In the genomic region with DNA sequence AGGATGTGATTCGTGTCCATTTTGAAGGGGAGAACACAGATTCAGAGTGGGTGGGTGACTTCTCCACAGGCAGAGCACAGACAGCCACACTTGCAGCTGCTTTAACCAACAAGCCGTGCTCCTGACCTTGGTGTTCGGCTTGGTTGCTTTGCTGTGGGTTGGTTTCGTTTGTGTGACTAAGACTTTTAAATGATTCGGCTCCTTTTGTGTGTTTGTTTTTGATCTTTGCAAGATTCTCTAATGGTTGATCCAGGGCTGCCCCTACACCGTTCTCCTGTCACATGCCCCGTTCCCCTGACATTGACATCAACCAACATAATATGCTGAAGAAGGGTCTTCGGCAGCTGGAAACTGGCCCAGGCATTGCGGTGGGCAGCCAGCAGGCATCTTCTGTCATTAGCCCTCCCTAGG, we compare ENCODE assay signal across 10 cellular contexts.
A peak's percentile ranks its signal among the peaks of the same experiment; 100 is the strongest.
DNase-seq lines count a peak whose midpoint lies in the region; ATAC-seq and TF ChIP-seq lines count a peak whose summit lies in the region.
"Had no signal": no experiment of that assay in that cellular context is flagged by ENCODE, and none has a peak within 500 bp of the region (broad histone marks: within the 10 kb centered on the region; RNA-seq: fewer than 3 reads in every experiment).

No MANE protein-coding gene starts in this region.

- in situ Hi-C loops in transverse colon (cut with MboI; ENCODE audit: low pct_ligation_motif_present in 1 of 4, low pct_unique_long_range_greater_than_20kb in 1 of 4, low sequenced_read_pairs in 3 of 4): no loop called here

- POLR2A ChIA-PET in CD4-positive, alpha-beta T cell (lab: Charles Lee): no interaction called here

- no peak overlapping the region for H3K27ac ChIP-seq in CD4-positive, alpha-beta T cell (ENCODE audit: low read depth, low read length)
- H3K27ac ChIP-seq in transverse colon: no peak overlapping the region

- DNase-seq in CD4-positive, alpha-beta T cell: no peak
- DNase-seq in fibroblast of villous mesenchyme (ENCODE audit: low read depth) (peak; percentile 37), inferior parietal cortex (ENCODE audit: extremely low spot score) (no peak), transverse colon (no peak), DMS153 (lab: John Stamatoyannopoulos, UW) (no peak)
- DNase-seq: NK-92 treated with Interleukin-12 subunit alpha and Interleukin-12 subunit beta, amount 100 ng/mL, for 24 hours had no signal

- peaks cover 4 to 12% (median 9%) of the 10 kb centered on the region in 4 donors for H3K4me1 ChIP-seq in transverse colon

- H3K36me3 ChIP-seq in transverse colon: no peaks in the 10 kb centered on the region

- no peak for TF ChIP-seq EP300 in transverse colon (IDR thresholded peaks at IDR 0.05; ENCODE audit: low read depth)

- TF ChIP-seq POLR2A in transverse colon (IDR thresholded peaks at IDR 0.05): no peak

- H3K9me3 Mint-ChIP-seq in CD4-positive, alpha-beta T cell: no peaks in the 10 kb centered on the region
- H3K9me3 Mint-ChIP-seq: naive thymus-derived CD4-positive, alpha-beta T cell had no signal

- no peak for ATAC-seq in CD4-positive, alpha-beta T cell (ENCODE audit: poor library complexity)
- ATAC-seq in GM19452 (IDR thresholded peaks at IDR 0.05; ENCODE audit: unreplicated experiment): peak; percentile 58
- peak; percentile 55 for ATAC-seq in HG03521 (IDR thresholded peaks at IDR 0.05; ENCODE audit: unreplicated experiment)
- no peak for ATAC-seq in GM19467 (IDR thresholded peaks at IDR 0.05; ENCODE audit: unreplicated experiment)
- ATAC-seq: naive thymus-derived CD4-positive, alpha-beta T cell had no signal

- H3K4me3 ChIP-seq in fibroblast of villous mesenchyme (ENCODE audit: low read depth, low read length) (no peak overlapping the region), transverse colon (no peak overlapping the region)

- peaks cover 10% of the 10 kb centered on the region for H3K4me1 Mint-ChIP-seq in CD4-positive, alpha-beta T cell (ENCODE audit: low read depth)

- WGBS in transverse colon (ENCODE audit: low coverage in 1 of 2), 2 donors: 48 to 70% methylated on average over 8 to 9 of the region's 9 CpGs

- no peaks in the 10 kb centered on the region for H3K9me3 ChIP-seq in CD4-positive, alpha-beta T cell (ENCODE audit: control insufficient read depth, low read length)
- no peaks in the 10 kb centered on the region for H3K9me3 ChIP-seq in transverse colon

- no peaks in the 10 kb centered on the region for H3K36me3 Mint-ChIP-seq in CD4-positive, alpha-beta T cell (ENCODE audit: low read depth)
- H3K36me3 Mint-ChIP-seq: naive thymus-derived CD4-positive, alpha-beta T cell had no signal

- CTCF ChIA-PET in CD4-positive, alpha-beta T cell (lab: Charles Lee): no interaction called here

- H3K4me3 Mint-ChIP-seq in CD4-positive, alpha-beta T cell: peak overlapping the region; percentile 11

- no peak overlapping the region for H3K27ac Mint-ChIP-seq in CD4-positive, alpha-beta T cell

- peaks cover 7% of the 10 kb centered on the region for H3K27me3 ChIP-seq in CD4-positive, alpha-beta T cell (ENCODE audit: control insufficient read depth, insufficient read depth, low read length)
- no peaks in the 10 kb centered on the region for H3K27me3 ChIP-seq in transverse colon

- intact Hi-C loops in CD4-positive, alpha-beta T cell (cut with DNase I, micrococcal nuclease): no loop called here
- intact Hi-C loops in transverse colon (cut with DNase I; ENCODE audit: low total_unique reads): no loop called here

- TF ChIP-seq CTCF in CD4-positive, alpha-beta T cell (IDR thresholded peaks at IDR 0.05): no peak
- TF ChIP-seq CTCF in fibroblast of villous mesenchyme (IDR thresholded peaks at IDR 0.05; ENCODE audit: insufficient read depth, low read depth, low read length) (no peak), transverse colon (IDR thresholded peaks at IDR 0.05) (no peak)

- H3K27me3 Mint-ChIP-seq in CD4-positive, alpha-beta T cell: peaks cover 28% of the 10 kb centered on the region

Comparison
In these comparisons a context has a peak if more than half of its experiments do, and no peak if none do; other contexts are left out.
1. ATAC-seq: peak in GM19452 (single experiment) and HG03521 (single experiment); none in CD4-positive, alpha-beta T cell (single experiment) and GM19467 (single experiment).